In genomic region chr11:1442163-1442562, GRCh38 we compare ENCODE assay signal across 16 cellular contexts. TPM values are rescaled to one million over a fixed set of nuclear protein-coding genes. Genes with fewer than 3 reads are reported as not detected.
DNase-seq lines count a peak whose midpoint lies in the region; ATAC-seq and TF ChIP-seq lines count a peak whose summit lies in the region.
"Had no signal": no experiment of that assay in that cellular context is flagged by ENCODE, and none has a peak within 500 bp of the region (broad histone marks: within the 10 kb centered on the region; RNA-seq: fewer than 3 reads in every experiment).

No MANE protein-coding gene starts in this region.

- H3K4me2 ChIP-seq in HCT116 (ENCODE audit: low read length) (no peak overlapping the region), neural cell (ENCODE audit: low read length) (no peak overlapping the region)

- H3K27ac ChIP-seq in HCT116 (ENCODE audit: low read depth, low read length) (no peak overlapping the region), neural cell (ENCODE audit: low read length) (no peak overlapping the region)
- H3K27ac ChIP-seq: right atrium auricular region had no signal

- no peak for TF ChIP-seq RAD21 in HCT116 (IDR thresholded peaks at IDR 0.05; ENCODE audit: low read depth)
- no peak for TF ChIP-seq RAD21 in neural cell (conservative IDR thresholded peaks at IDR 0.05)

- H3K9me2 ChIP-seq in HCT116 (ENCODE audit: insufficient read depth) (no peaks in the 10 kb centered on the region), neural cell (ENCODE audit: insufficient read depth, low read length) (no peaks in the 10 kb centered on the region)

- BruUV-seq in Calu3 (replicated peaks; lab: Mats Ljungman, UMichigan) (no TSS peak), HCT116 (replicated peaks; lab: Mats Ljungman, UMichigan) (no TSS peak)

- TF ChIP-seq CTCF in Calu3 (IDR thresholded peaks at IDR 0.05; ENCODE audit: unreplicated experiment) (no peak), HCT116 (IDR thresholded peaks at IDR 0.05 in 2 of 3, conservative IDR thresholded peaks at IDR 0.05 in 1 of 3; ENCODE audit: borderline replicate concordance in 1 of 3, insufficient read depth in 1 of 3, low read depth in 2 of 3, low read length in 2 of 3) (no peak), neural cell (IDR thresholded peaks at IDR 0.05; ENCODE audit: poor library complexity, severe bottlenecking) (no peak)

- H3K4me1 Mint-ChIP-seq in Calu3 (ENCODE audit: low read depth, unreplicated experiment): no peaks in the 10 kb centered on the region

- ATAC-seq in HCT116 (peak; percentile 30; the same call in 1 of the 2 replicates), HG03432 (IDR thresholded peaks at IDR 0.05; ENCODE audit: unreplicated experiment) (no peak), HG03439 (IDR thresholded peaks at IDR 0.05; ENCODE audit: unreplicated experiment) (no peak)
- ATAC-seq: CD8-positive, alpha-beta T cell had no signal

- TF ChIP-seq POLR2A in HCT116 (IDR thresholded peaks at IDR 0.05; ENCODE audit: borderline replicate concordance, extremely low read depth, insufficient read depth, insufficient read length): no peak

- H3K27me3 ChIP-seq in HCT116 (ENCODE audit: insufficient read depth, low read length) (no peaks in the 10 kb centered on the region), neural cell (ENCODE audit: insufficient read depth, low read depth, low read length) (no peaks in the 10 kb centered on the region)
- H3K27me3 ChIP-seq: right atrium auricular region had no signal

- H3K4me1 ChIP-seq in HCT116 (ENCODE audit: control insufficient read depth in 1 of 2, insufficient read depth in 2 of 2, low read length in 2 of 2): peaks cover 0 to 5% of the 10 kb centered on the region in 2 experiments; a peak in 1 of 4 replicates

- POLR2A ChIA-PET in HCT116 (lab: Charles Lee): no interaction called here

- intact Hi-C loops in Calu3 (cut with micrococcal nuclease; ENCODE audit: unreplicated experiment): no loop called here
- intact Hi-C loops in HCT116 (cut with micrococcal nuclease): no loop called here

- H3K36me3 ChIP-seq in HCT116 (ENCODE audit: control insufficient read depth in 1 of 2, insufficient read depth in 2 of 2, low read length in 2 of 2): no peaks in the 10 kb centered on the region
- H3K36me3 ChIP-seq in neural cell (ENCODE audit: insufficient read depth, low read length): no peaks in the 10 kb centered on the region
- H3K36me3 ChIP-seq: right atrium auricular region had no signal

- RAD21 ChIA-PET in HCT116 (lab: Charles Lee; ENCODE audit: low non-redundant PET in 1 of 2, low total read pairs in 2 of 2, uncharacterized antibody in 2 of 2, unreplicated experiment in 2 of 2): no interaction called here

- CTCF ChIA-PET in Calu3 (lab: Charles Lee) (no interaction called here), HCT116 (lab: Charles Lee) (no interaction called here)

- H3K9ac ChIP-seq in HCT116 (ENCODE audit: low read length) (no peak overlapping the region), neural cell (ENCODE audit: low read length) (peak overlapping the region; percentile 9)

- no peak overlapping the region for H3K27ac Mint-ChIP-seq in Calu3 (ENCODE audit: unreplicated experiment)
- H3K27ac Mint-ChIP-seq: activated naive CD4-positive, alpha-beta T cell treated with anti-CD3 and anti-CD28 coated beads for 36 hours; CD8-positive, alpha-beta T cell had no signal

- H3K79me2 ChIP-seq in HCT116 (ENCODE audit: insufficient read depth, low read length): no peaks in the 10 kb centered on the region
- H3K79me2 ChIP-seq in neural cell (replicated peaks; ENCODE audit: insufficient read depth, low read length): no peaks in the 10 kb centered on the region

- DNase-seq in Calu3: peak; percentile 34
- no peak for DNase-seq in HCT116 (ENCODE audit: low read depth, low spot score)
- DNase-seq in dermis blood vessel endothelial cell: peak; percentile 34
- no peak for DNase-seq in inferior parietal cortex (ENCODE audit: extremely low spot score)
- DNase-seq: activated CD8-positive, alpha-beta memory T cell treated with anti-CD3 and anti-CD28 coated beads, Interleukin-2, amount 50 U/mL, for 4 hours; activated naive CD4-positive, alpha-beta T cell treated with anti-CD3 and anti-CD28 coated beads for 36 hours; CD8-positive, alpha-beta T cell; kidney glomerular epithelial cell; NCI-H1092; NCI-H510A; stimulated activated CD8-positive, alpha-beta memory T cell treated with anti-CD3 and anti-CD28 coated beads, Interleukin-4, amount 100 ng/mL, for 48 hours had no signal

- no peaks in the 10 kb centered on the region for H3F3A ChIP-seq in neural cell (ENCODE audit: insufficient read depth, low read length, poor library complexity, severe bottlenecking)

- H2AFZ ChIP-seq in HCT116 (ENCODE audit: low read depth, low read length, poor library complexity, severe bottlenecking) (no peak overlapping the region), neural cell (ENCODE audit: low read depth, low read length) (no peak overlapping the region)

- H3K9me3 ChIP-seq in HCT116 (ENCODE audit: control insufficient read depth in 1 of 2, insufficient read depth in 1 of 2, low read depth in 1 of 2, low read length in 2 of 2) (no peaks in the 10 kb centered on the region), neural cell (ENCODE audit: low read length) (no peaks in the 10 kb centered on the region)
- H3K9me3 ChIP-seq: right atrium auricular region had no signal

- no peak overlapping the region for H3K4me3 Mint-ChIP-seq in Calu3 (ENCODE audit: low read depth, unreplicated experiment)
- H3K4me3 Mint-ChIP-seq: activated naive CD4-positive, alpha-beta T cell treated with anti-CD3 and anti-CD28 coated beads for 36 hours; CD8-positive, alpha-beta T cell had no signal

- H3K36me3 Mint-ChIP-seq in Calu3 (ENCODE audit: insufficient read depth, unreplicated experiment): peaks cover 11% of the 10 kb centered on the region
- H3K36me3 Mint-ChIP-seq: CD8-positive, alpha-beta T cell had no signal

- TF ChIP-seq EP300 in neural cell (conservative IDR thresholded peaks at IDR 0.05; ENCODE audit: poor library complexity, severe bottlenecking): no peak

- peaks cover 22% of the 10 kb centered on the region for H3K27me3 Mint-ChIP-seq in Calu3 (ENCODE audit: unreplicated experiment)

- H4K20me1 ChIP-seq in HCT116 (ENCODE audit: insufficient read depth) (no peaks in the 10 kb centered on the region), neural cell (ENCODE audit: insufficient read depth) (no peaks in the 10 kb centered on the region)

- H3K4me3 ChIP-seq in HCT116 (replicated peaks in 1 of 2; ENCODE audit: low read depth in 1 of 2, low read length in 2 of 2): no peak overlapping the region
- peak overlapping the region; percentile 23 for H3K4me3 ChIP-seq in neural cell (ENCODE audit: low read length)
- H3K4me3 ChIP-seq: right atrium auricular region had no signal

- no peaks in the 10 kb centered on the region for H3K9me3 Mint-ChIP-seq in Calu3 (ENCODE audit: low read depth, unreplicated experiment)
- H3K9me3 Mint-ChIP-seq: activated naive CD4-positive, alpha-beta T cell treated with anti-CD3 and anti-CD28 coated beads for 36 hours; CD8-positive, alpha-beta T cell had no signal

TF ChIP-seq in HCT116, 20 proteins besides CTCF, POLR2A, EP300 and RAD21:
- TF ChIP-seq SRF (IDR thresholded peaks at IDR 0.05; ENCODE audit: low read depth): no peak

TF ChIP-seq in neural cell, 6 proteins besides CTCF, POLR2A, EP300 and RAD21:
- TF ChIP-seq TAF1 (IDR thresholded peaks at IDR 0.05; ENCODE audit: low read depth) (no peak), EZH2 (IDR thresholded peaks at IDR 0.05; ENCODE audit: borderline replicate concordance, insufficient read depth, low read length, poor library complexity, severe bottlenecking) (no peak)
TF ChIP-seq in neural cell: peak in this region for 0.

RNA-seq across cellular contexts. Expression of gene MOB2, which starts 44.4 kb away (rescaled TPM):
- total RNA-seq in Calu3 (2022) (28.6 and 29.8 TPM in 2 replicates), HCT116 (2021; ENCODE audit: unreplicated experiment) (25.7 TPM), dermis blood vessel endothelial cell (44.6 and 47.0 TPM in 2 replicates)
- 34.3 and 38.6 TPM in 2 replicates for polyA plus RNA-seq in HCT116 (2012)
- polyA plus RNA-seq in neural cell: 33.2 and 56.8 TPM in 2 replicates
- 16.6 and 20.9 TPM in 2 replicates for polyA minus RNA-seq in neural cell

RNA-seq across cellular contexts. Expression of gene BRSK2, which starts 52.4 kb away (rescaled TPM):
- total RNA-seq in Calu3 (2022): 2.6 and 8.8 TPM in 2 replicates
- 14.0 TPM for total RNA-seq in HCT116 (2021; ENCODE audit: unreplicated experiment)
- polyA plus RNA-seq in HCT116 (2012): 14.9 and 15.3 TPM in 2 replicates
- total RNA-seq in dermis blood vessel endothelial cell: 0.23 and 0.51 TPM in 2 replicates
- 47.5 and 58.2 TPM in 2 replicates for polyA plus RNA-seq in neural cell
- 69.3 and 95.4 TPM in 2 replicates for polyA minus RNA-seq in neural cell
- total RNA-seq: bronchial epithelial cell had no signal

Comparison
In these comparisons a context has a peak if more than half of its experiments do, and no peak if none do; other contexts are left out.
1. DNase-seq: peak in Calu3 (single experiment) and dermis blood vessel endothelial cell (single experiment); none in HCT116 (single experiment) and inferior parietal cortex (single experiment).